Comparison of ENCODE assay signal across 1 cellular context in the genomic region with DNA sequence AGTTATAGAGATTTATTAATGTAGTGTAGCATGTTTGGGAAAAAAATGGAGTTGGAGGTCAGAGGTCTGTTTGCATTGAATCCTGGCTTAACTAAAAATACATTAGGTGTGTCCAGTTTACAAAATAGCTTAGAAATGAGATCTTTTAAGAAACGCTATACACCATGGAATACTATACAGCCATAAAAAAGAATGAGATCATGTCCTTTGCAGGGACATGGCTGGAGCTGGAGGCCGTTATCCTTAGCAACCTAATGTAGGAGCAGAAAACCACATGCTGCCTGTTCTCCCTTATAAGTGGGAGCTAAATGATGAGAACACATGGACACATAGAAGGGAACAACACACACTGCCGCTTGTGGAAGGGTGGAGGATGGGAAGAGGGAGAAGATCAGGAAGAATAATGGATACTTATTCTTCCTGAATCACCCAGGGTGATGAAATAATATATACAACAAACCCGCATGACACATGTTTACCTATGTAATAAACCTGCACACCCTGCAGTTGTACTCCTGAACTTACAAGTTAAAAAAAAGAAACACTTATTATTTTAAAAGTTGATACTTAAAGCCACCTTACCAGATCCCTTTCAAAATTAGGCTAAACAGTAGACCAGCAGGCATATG.
TF ChIP-seq lines count a peak whose summit lies in the region.

No MANE protein-coding gene starts in this region.

TF ChIP-seq in HEK293, 187 proteins besides CTCF, POLR2A, EP300 and RAD21 (continued from another document):
- no peak for TF ChIP-seq PRDM6 (tag by site-specific recombination; IDR thresholded peaks at IDR 0.05)
- TF ChIP-seq PRDM4 (tag by site-specific recombination; IDR thresholded peaks at IDR 0.05) = no peak
